In the genomic region with DNA sequence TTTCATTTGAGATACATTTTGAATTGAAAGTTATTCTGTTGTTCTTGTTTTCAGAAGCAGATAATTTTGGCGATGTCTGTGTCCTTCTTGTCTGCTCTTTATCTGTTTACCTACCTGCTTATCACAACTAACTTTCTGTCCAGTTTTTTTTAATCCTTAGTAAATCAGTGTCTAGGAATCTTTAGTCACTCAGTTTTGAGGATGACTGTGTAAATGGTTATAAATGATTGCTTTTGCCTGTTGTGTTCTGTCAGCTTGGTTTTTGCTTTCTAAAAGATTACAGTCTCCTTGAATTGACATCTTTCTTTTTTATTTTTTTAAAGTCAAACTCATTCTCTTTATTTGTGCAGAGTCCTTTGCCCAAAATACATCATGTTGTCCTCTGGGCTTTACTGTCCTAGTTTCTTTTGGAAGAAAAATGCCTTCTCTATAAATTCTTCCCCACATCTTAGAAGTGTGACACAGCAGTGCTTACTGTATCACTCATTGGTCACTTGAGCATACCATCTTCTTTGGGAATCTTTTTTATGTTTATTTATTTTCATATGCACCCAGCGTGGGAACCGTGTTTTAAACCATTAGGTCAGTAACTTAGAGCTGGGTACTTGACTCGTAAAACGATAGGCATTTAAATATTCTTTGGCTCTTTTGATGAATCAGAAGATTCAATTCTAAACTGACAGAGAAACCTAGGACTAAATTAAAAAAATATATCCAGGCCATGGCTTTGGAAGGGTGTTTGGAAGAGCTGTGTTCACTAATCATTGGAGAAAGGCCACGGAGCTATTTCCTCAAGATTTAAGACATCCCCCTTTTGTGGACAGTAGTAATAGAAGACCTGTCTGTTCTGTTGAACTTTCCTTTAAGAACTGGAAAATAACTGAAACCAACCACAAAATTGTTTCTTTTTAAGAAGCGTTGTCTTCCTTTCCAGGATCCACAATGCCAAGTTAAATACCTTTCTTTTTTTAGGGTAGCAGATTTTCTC, we compare ENCODE assay signal across 9 cellular contexts. TPM values are rescaled to one million over a fixed set of nuclear protein-coding genes. Genes with fewer than 3 reads are reported as not detected.
DNase-seq lines count a peak whose midpoint lies in the region; ATAC-seq, FAIRE-seq and TF ChIP-seq lines count a peak whose summit lies in the region.
"Had no signal": no experiment of that assay in that cellular context is flagged by ENCODE, and none has a peak within 500 bp of the region (broad histone marks: within the 10 kb centered on the region; RNA-seq: fewer than 3 reads in every experiment).

No MANE protein-coding gene starts in this region.

- TF ChIP-seq CTCF in HEK293 (tag by site-specific recombination; IDR thresholded peaks at IDR 0.05): no peak
- no peak for TF ChIP-seq CTCF in GM12878 (IDR thresholded peaks at IDR 0.05 in 2 of 3, conservative IDR thresholded peaks at IDR 0.05 in 1 of 3; ENCODE audit: control insufficient read depth in 2 of 3, extremely low read depth in 1 of 3, insufficient read depth in 1 of 3, low read depth in 3 of 3, low read length in 3 of 3)
- no peak for TF ChIP-seq CTCF in uterus (IDR thresholded peaks at IDR 0.05)

- POLR2A ChIA-PET in HEK293 (lab: Yijun Ruan, JAX): interaction anchor here (1.3 kb wide), 1 partner anchor 20 kb away, joined by 3 read pairs; no protein-coding TSS in a partner anchor
- POLR2A ChIA-PET in GM12878 (lab: Charles Lee): interaction anchor here (1.0 kb wide), 2 partner anchors 11 to 16 kb away, joined by 3 to 5 read pairs; no protein-coding TSS in a partner anchor

- intact Hi-C loops in GM12878 (cut with micrococcal nuclease; ENCODE audit: unreplicated experiment): no loop called here
- intact Hi-C loops in uterus (cut with DNase I; ENCODE audit: low total_unique reads): no loop called here

- no peaks in the 10 kb centered on the region for H3K4me1 Mint-ChIP-seq in stimulated activated effector memory CD8-positive, alpha-beta T cell treated with anti-CD3 and anti-CD28 coated beads, Interleukin-12 subunit alpha, Interleukin-12 subunit beta, amount 100 ng/mL, for 72 hours

- H3K27me3 ChIP-seq in GM12878 (replicated peaks in 1 of 2; ENCODE audit: control insufficient read depth in 2 of 2, insufficient read depth in 2 of 2, low read length in 1 of 2): no peaks in the 10 kb centered on the region
- H3K27me3 ChIP-seq in uterus: no peaks in the 10 kb centered on the region
- no peaks in the 10 kb centered on the region for H3K27me3 ChIP-seq in SJCRH30
- H3K27me3 ChIP-seq: cardiac muscle cell had no signal

- SMC1A ChIA-PET in GM12878 (lab: Charles Lee; ENCODE audit: uncharacterized antibody, unreplicated experiment): interaction anchor here (0.8 to 7.0 kb wide), 4 partner anchors 13 to 27 kb away, joined by 3 to 80 read pairs (median 56); no protein-coding TSS in a partner anchor

- WGBS in GM12878 (ENCODE audit: insufficient coverage, insufficient replicate concordance, low lambda C conversion rate, missing lambda C conversion rate): 92% methylated on average over 7 of the region's 7 CpGs

- FAIRE-seq in GM12878 (lab: Jason Lieb, UNC): no peak

- H3K9me3 ChIP-seq in HEK293 (ENCODE audit: control insufficient read depth, insufficient read depth, low read depth, low read length) (no peaks in the 10 kb centered on the region), GM12878 (replicated peaks; ENCODE audit: control insufficient read depth, insufficient read depth, low read length) (no peaks in the 10 kb centered on the region), uterus (no peaks in the 10 kb centered on the region), SJCRH30 (replicated peaks) (no peaks in the 10 kb centered on the region)

- no peak overlapping the region for H3K27ac Mint-ChIP-seq in stimulated activated effector memory CD8-positive, alpha-beta T cell treated with anti-CD3 and anti-CD28 coated beads, Interleukin-12 subunit alpha, Interleukin-12 subunit beta, amount 100 ng/mL, for 72 hours
- H3K27ac Mint-ChIP-seq: T-helper 1 cell treated with Interleukin-12 subunit alpha and Interleukin-12 subunit beta and Interleukin-4 antibody, amounts not matched to agents 30 μg/mL and 1 μg/mL, for 36 hours had no signal

- H3K4me2 ChIP-seq in GM12878 (ENCODE audit: control insufficient read depth, insufficient read depth): peak overlapping the region; percentile 17; the same call in 1 of the 2 replicates

- no peak overlapping the region for H3K4me3 Mint-ChIP-seq in stimulated activated effector memory CD8-positive, alpha-beta T cell treated with anti-CD3 and anti-CD28 coated beads, Interleukin-12 subunit alpha, Interleukin-12 subunit beta, amount 100 ng/mL, for 72 hours
- H3K4me3 Mint-ChIP-seq: T-helper 1 cell treated with Interleukin-12 subunit alpha and Interleukin-12 subunit beta and Interleukin-4 antibody, amounts not matched to agents 30 μg/mL and 1 μg/mL, for 36 hours had no signal

- H3K4me1 ChIP-seq in HEK293 (ENCODE audit: control insufficient read depth, insufficient read depth, low read length) (peaks cover 63% of the 10 kb centered on the region), GM12878 (ENCODE audit: control insufficient read depth, insufficient read depth, low read length) (peaks cover 36% of the 10 kb centered on the region), uterus (peaks cover 9% of the 10 kb centered on the region in 2 donors), SJCRH30 (peaks cover 20% of the 10 kb centered on the region)

- H3K4me3 ChIP-seq in HEK293 (ENCODE audit: low read depth, low read length) (no peak overlapping the region), GM12878 (no peak overlapping the region), uterus (no peak overlapping the region), SJCRH30 (no peak overlapping the region)
- H3K4me3 ChIP-seq: cardiac muscle cell had no signal

- in situ Hi-C loops in GM12878 (cut with MboI): no loop called here

- ATAC-seq in GM12878: no peak
- peak; percentile 92 for ATAC-seq in left lobe of liver
- ATAC-seq in stimulated activated effector memory CD8-positive, alpha-beta T cell treated with anti-CD3 and anti-CD28 coated beads, Interleukin-12 subunit alpha, Interleukin-12 subunit beta, amount 100 ng/mL, for 72 hours: no peak

- no peaks in the 10 kb centered on the region for H3K36me3 ChIP-seq in HEK293 (ENCODE audit: control insufficient read depth in 2 of 2, insufficient read depth in 1 of 2, low read length in 2 of 2)
- H3K36me3 ChIP-seq in GM12878 (ENCODE audit: control insufficient read depth in 2 of 2, insufficient read depth in 2 of 2, low read length in 1 of 2): no peaks in the 10 kb centered on the region
- H3K36me3 ChIP-seq in uterus: no peaks in the 10 kb centered on the region
- no peaks in the 10 kb centered on the region for H3K36me3 ChIP-seq in SJCRH30
- H3K36me3 ChIP-seq: cardiac muscle cell had no signal

- H4K20me1 ChIP-seq in GM12878 (ENCODE audit: control insufficient read depth, insufficient read depth): no peaks in the 10 kb centered on the region

- no TSS peak for BruUV-seq in GM12878 (replicated peaks; lab: Mats Ljungman, UMichigan)

- no peak overlapping the region for H3K9ac ChIP-seq in GM12878 (ENCODE audit: control insufficient read depth, insufficient read depth, low read length)

- H3K79me2 ChIP-seq in GM12878 (ENCODE audit: control insufficient read depth, insufficient read depth, low read length): peaks cover 32% of the 10 kb centered on the region

- H3K27ac ChIP-seq in HEK293 (ENCODE audit: extremely low read depth, low read depth, low read length) (no peak overlapping the region), GM12878 (ENCODE audit: control insufficient read depth, insufficient read depth) (no peak overlapping the region), uterus (peak overlapping the region; percentile 43 to 70), SJCRH30 (no peak overlapping the region)
- H3K27ac ChIP-seq: cardiac muscle cell had no signal

- no peak for TF ChIP-seq EP300 in GM12878 (IDR thresholded peaks at IDR 0.05; ENCODE audit: borderline replicate concordance in 1 of 2, control insufficient read depth in 1 of 2, low read depth in 2 of 2, low read length in 2 of 2)

- RAD21 ChIA-PET in GM12878 (lab: Charles Lee; ENCODE audit: unreplicated experiment): interaction anchor here (0.6 to 5.0 kb wide), 3 partner anchors 14 to 28 kb away, joined by 3 to 64 read pairs (median 5); no protein-coding TSS in a partner anchor

- DNase-seq in GM12878 (ENCODE audit: low read depth, low spot score): no peak
- no peak for DNase-seq in left lobe of liver (ENCODE audit: low spot score)
- DNase-seq in uterus: no peak
- no peak for DNase-seq in NCI-H1417 treated with DMSO at 0.1 percent for 48 hours (lab: John Stamatoyannopoulos, UW)
- no peak for DNase-seq in stimulated activated effector memory CD8-positive, alpha-beta T cell treated with anti-CD3 and anti-CD28 coated beads, Interleukin-12 subunit alpha, Interleukin-12 subunit beta, amount 100 ng/mL, for 72 hours (ENCODE audit: low spot score in 2 of 2)
- DNase-seq in SJCRH30: no peak

- no peak for TF ChIP-seq RAD21 in GM12878 (IDR thresholded peaks at IDR 0.05; ENCODE audit: insufficient read depth, low read depth, low read length)

- TF ChIP-seq POLR2A in GM12878 (IDR thresholded peaks at IDR 0.05; ENCODE audit: low read depth, low read length): no peak
- TF ChIP-seq POLR2A in uterus (IDR thresholded peaks at IDR 0.05): no peak

- CTCF ChIA-PET in HEK293 (lab: Yijun Ruan, JAX) (no interaction called here), GM12878 (lab: Yijun Ruan, JAX) (interaction anchor here (0.6 to 2.0 kb wide), 4 partner anchors 10 to 81 kb away, joined by 4 to 8 read pairs (median 4); no protein-coding TSS in a partner anchor)

- no peaks in the 10 kb centered on the region for H3K9me3 Mint-ChIP-seq in stimulated activated effector memory CD8-positive, alpha-beta T cell treated with anti-CD3 and anti-CD28 coated beads, Interleukin-12 subunit alpha, Interleukin-12 subunit beta, amount 100 ng/mL, for 72 hours
- H3K9me3 Mint-ChIP-seq: T-helper 1 cell treated with Interleukin-12 subunit alpha and Interleukin-12 subunit beta and Interleukin-4 antibody, amounts not matched to agents 30 μg/mL and 1 μg/mL, for 36 hours had no signal

- H3K36me3 Mint-ChIP-seq in stimulated activated effector memory CD8-positive, alpha-beta T cell treated with anti-CD3 and anti-CD28 coated beads, Interleukin-12 subunit alpha, Interleukin-12 subunit beta, amount 100 ng/mL, for 72 hours: no peaks in the 10 kb centered on the region

- H2AFZ ChIP-seq in GM12878 (ENCODE audit: control insufficient read depth, low read depth, low read length): no peak overlapping the region

RNA-seq across cellular contexts. Expression of gene LAMC1, which starts 20.9 kb away (rescaled TPM):
- 162 and 168 TPM in 2 replicates for total RNA-seq in GM12878 (2013; cell fraction: nucleolus; rRNA removed)
- 32.5 and 36.4 TPM in 2 replicates for total RNA-seq in GM12878 (2014; rRNA removed)
- 33.5 and 35.1 TPM in 2 replicates for total RNA-seq in GM12878 (2014; rRNA removed; fragmentation: Illumina TruSeq; extraction: Trizol)
- total RNA-seq in GM12878 (2021): 45.2 and 51.4 TPM in 2 replicates
- polyA plus RNA-seq in GM12878 (2011; ENCODE audit: low read depth): 13.5 TPM
- 23.1 and 27.6 TPM in 2 replicates for polyA plus RNA-seq in GM12878 (2011; rRNA removed)
- 11.8 and 17.4 TPM in 2 replicates for polyA plus RNA-seq in GM12878 (2011; cell fraction: cytosol; rRNA removed)
- polyA plus RNA-seq in GM12878 (2011; cell fraction: nucleus; rRNA removed): 38.7 and 39.2 TPM in 2 replicates
- 13.5 and 19.7 TPM in 2 replicates for polyA plus RNA-seq in GM12878 (2012)
- 33.5 and 37.1 TPM in 2 replicates for polyA plus RNA-seq in GM12878 (2014; fragmentation: Illumina TruSeq; extraction: Trizol)
- polyA plus RNA-seq in GM12878 (2014; fragmentation: Nextera tagmentation; extraction: Ambion mirVana): 1 to 10 TPM; 4.6 to 5.2 TPM
- polyA plus RNA-seq in GM12878 (2014; rRNA removed): 23.6 and 24.6 TPM in 2 replicates
- 10 to 100 TPM in 1 of 2 experiments, 1 to 10 TPM in 1; 6.1 to 13.0 TPM for polyA plus RNA-seq in GM12878 (2016; fragmentation: Nextera tagmentation; extraction: Ambion mirVana)
- polyA minus RNA-seq in GM12878 (2011; rRNA and poly(A)+ RNA removed): 30.2 and 64.6 TPM in 2 replicates
- polyA minus RNA-seq in GM12878 (2011; cell fraction: cytosol; rRNA and poly(A)+ RNA removed): 12.8 and 14.0 TPM in 2 replicates
- 31.3 and 44.6 TPM in 2 replicates for polyA minus RNA-seq in GM12878 (2011; cell fraction: nucleus; rRNA and poly(A)+ RNA removed)
- 19.0 TPM for total RNA-seq in left lobe of liver
- total RNA-seq in uterus: 100 to 1,000 TPM; 130 to 315 (median 214) TPM
- 122 and 123 TPM in 2 replicates for total RNA-seq in SJCRH30 (2014; rRNA removed; shearing (Covaris generic))

Comparison
In these comparisons a context has a peak if more than half of its experiments do, and no peak if none do; other contexts are left out.
1. H3K27ac ChIP-seq: peak in uterus (2 of 2); none in HEK293 (single experiment), GM12878 (single experiment) and SJCRH30 (single experiment).